Comparison of ENCODE assay signal across 20 cellular contexts in genomic region chr10:107740962-107741690, GRCh38.
DNase-seq lines count a peak whose midpoint lies in the region; ATAC-seq, FAIRE-seq and TF ChIP-seq lines count a peak whose summit lies in the region.
"Had no signal": no experiment of that assay in that cellular context is flagged by ENCODE, and none has a peak within 500 bp of the region (broad histone marks: within the 10 kb centered on the region; RNA-seq: fewer than 3 reads in every experiment).

No MANE protein-coding gene starts in this region.

- H3F3A ChIP-seq in Loucy (ENCODE audit: low read depth), result no peaks in the 10 kb centered on the region

- H3K4me1 Mint-ChIP-seq in astrocyte (ENCODE audit: low read depth, unreplicated experiment), result no peaks in the 10 kb centered on the region
- H3K4me1 Mint-ChIP-seq in activated CD4-positive, alpha-beta T cell treated with anti-CD3 and anti-CD28 coated beads, Interleukin-2, amount 10 ng/mL, durations not matched to agents 24 days and 14 days, result no peaks in the 10 kb centered on the region
- no peaks in the 10 kb centered on the region for H3K4me1 Mint-ChIP-seq in activated CD4-positive, alpha-beta T cell treated with anti-CD3 and anti-CD28 coated beads, Interleukin-2, amount 10 ng/mL, durations not matched to agents 7 days and 5 days
- H3K4me1 Mint-ChIP-seq: natural killer cell had no signal

- H3K4me2 ChIP-seq in Loucy (ENCODE audit: low read depth, low read length, poor library complexity, severe bottlenecking) (peak overlapping the region; percentile 16), astrocyte (ENCODE audit: low read length) (peak overlapping the region; percentile 60)

- CTCF ChIA-PET in activated CD4-positive, alpha-beta T cell treated with anti-CD3 and anti-CD28 coated beads, Interleukin-2, amount 10 ng/mL, durations not matched to agents 7 days and 5 days (lab: Charles Lee), result no interaction called here

- no peaks in the 10 kb centered on the region for H3K79me2 ChIP-seq in Loucy (ENCODE audit: insufficient read depth, low read length)
- no peaks in the 10 kb centered on the region for H3K79me2 ChIP-seq in astrocyte (ENCODE audit: insufficient read depth, low read length)

- no peaks in the 10 kb centered on the region for H3K9me3 ChIP-seq in Loucy (ENCODE audit: insufficient read depth, low read depth, low read length)
- no peaks in the 10 kb centered on the region for H3K9me3 ChIP-seq in astrocyte (ENCODE audit: insufficient read depth, low read depth, low read length)
- H3K9me3 ChIP-seq: tibial nerve had no signal

- no peaks in the 10 kb centered on the region for H3K9me3 Mint-ChIP-seq in astrocyte (ENCODE audit: unreplicated experiment)
- H3K9me3 Mint-ChIP-seq in activated CD4-positive, alpha-beta T cell treated with anti-CD3 and anti-CD28 coated beads, Interleukin-2, amount 10 ng/mL, durations not matched to agents 24 days and 14 days, result peaks cover 18% of the 10 kb centered on the region
- peaks cover 12% of the 10 kb centered on the region for H3K9me3 Mint-ChIP-seq in activated CD4-positive, alpha-beta T cell treated with anti-CD3 and anti-CD28 coated beads, Interleukin-2, amount 10 ng/mL, durations not matched to agents 7 days and 5 days

- H3K4me1 ChIP-seq in Loucy (ENCODE audit: insufficient read depth, low read length, poor library complexity, severe bottlenecking) (no peaks in the 10 kb centered on the region), astrocyte (ENCODE audit: insufficient read depth, low read length) (no peaks in the 10 kb centered on the region), foreskin keratinocyte (no peaks in the 10 kb centered on the region)

- H3K27me3 Mint-ChIP-seq in astrocyte (ENCODE audit: low read depth, unreplicated experiment), result no peaks in the 10 kb centered on the region
- H3K27me3 Mint-ChIP-seq in activated CD4-positive, alpha-beta T cell treated with anti-CD3 and anti-CD28 coated beads, Interleukin-2, amount 10 ng/mL, durations not matched to agents 24 days and 14 days, result no peaks in the 10 kb centered on the region
- H3K27me3 Mint-ChIP-seq in activated CD4-positive, alpha-beta T cell treated with anti-CD3 and anti-CD28 coated beads, Interleukin-2, amount 10 ng/mL, durations not matched to agents 7 days and 5 days, result no peaks in the 10 kb centered on the region

- ATAC-seq in foreskin keratinocyte, result no peak
- ATAC-seq: left ventricle myocardium superior, natural killer cell had no signal

- H3K4me3 ChIP-seq in Loucy (ENCODE audit: low read length, poor library complexity, severe bottlenecking) (peak overlapping the region; percentile 7), astrocyte (ENCODE audit: insufficient read depth, low read depth, low read length) (no peak overlapping the region)
- H3K4me3 ChIP-seq: cardiac muscle cell, tibial nerve had no signal

- peak; percentile 58 for DNase-seq in EH (ENCODE audit: low read depth)
- DNase-seq in astrocyte (ENCODE audit: low read depth), result peak; percentile 22
- peak; percentile 6 for DNase-seq in kidney tubule cell (ENCODE audit: low spot score)
- no peak for DNase-seq in activated T-cell treated with anti-CD3 and anti-CD28 coated beads, Interleukin-2, amount 50 U/mL, for 48 hours
- DNase-seq in activated CD4-positive, alpha-beta T cell treated with anti-CD3 and anti-CD28 coated beads, Interleukin-2, amount 10 ng/mL, durations not matched to agents 24 days and 14 days, result no peak
- DNase-seq in foreskin keratinocyte, result no peak
- DNase-seq in activated CD4-positive, alpha-beta T cell treated with anti-CD3 and anti-CD28 coated beads, Interleukin-2, amount 10 ng/mL, durations not matched to agents 7 days and 5 days, result no peak
- DNase-seq: activated naive CD4-positive, alpha-beta T cell; C1 segment of cervical spinal cord; DND-41; hypothalamus; left ventricle myocardium superior; natural killer cell; NCI-H2029; NCI-H774; Right ventricle myocardium superior; stimulated activated CD4-positive, alpha-beta T cell treated with anti-CD3 and anti-CD28 coated beads, Interleukin-2, amount 100 ng/mL, for 24 hours had no signal

- H3K36me3 ChIP-seq in Loucy (ENCODE audit: insufficient read depth, low read length) (no peaks in the 10 kb centered on the region), astrocyte (ENCODE audit: insufficient read depth, low read length) (no peaks in the 10 kb centered on the region)
- H3K36me3 ChIP-seq: cardiac muscle cell, tibial nerve had no signal

- H3K36me3 Mint-ChIP-seq in astrocyte (ENCODE audit: low read depth, unreplicated experiment), result no peaks in the 10 kb centered on the region
- H3K36me3 Mint-ChIP-seq in activated CD4-positive, alpha-beta T cell treated with anti-CD3 and anti-CD28 coated beads, Interleukin-2, amount 10 ng/mL, durations not matched to agents 24 days and 14 days (ENCODE audit: low read depth), result no peaks in the 10 kb centered on the region
- no peaks in the 10 kb centered on the region for H3K36me3 Mint-ChIP-seq in activated CD4-positive, alpha-beta T cell treated with anti-CD3 and anti-CD28 coated beads, Interleukin-2, amount 10 ng/mL, durations not matched to agents 7 days and 5 days (ENCODE audit: low read depth)
- H3K36me3 Mint-ChIP-seq: natural killer cell had no signal

- H3K27ac ChIP-seq in astrocyte (ENCODE audit: low read depth, low read length), result peak overlapping the region; percentile 28
- no peak overlapping the region for H3K27ac ChIP-seq in foreskin keratinocyte
- H3K27ac ChIP-seq: cardiac muscle cell, tibial nerve had no signal

- no peak overlapping the region for H2AFZ ChIP-seq in Loucy (ENCODE audit: low read length)
- no peak overlapping the region for H2AFZ ChIP-seq in astrocyte (ENCODE audit: low read depth, low read length)

- no peaks in the 10 kb centered on the region for H3K9me2 ChIP-seq in Loucy (replicated peaks; ENCODE audit: low read depth, low read length)

- no peaks in the 10 kb centered on the region for H3K27me3 ChIP-seq in Loucy (ENCODE audit: insufficient read depth, low read length, poor library complexity, severe bottlenecking)
- no peaks in the 10 kb centered on the region for H3K27me3 ChIP-seq in astrocyte (ENCODE audit: insufficient read depth, low read length)
- H3K27me3 ChIP-seq in foreskin keratinocyte, result no peaks in the 10 kb centered on the region
- H3K27me3 ChIP-seq: cardiac muscle cell, tibial nerve had no signal

- H4K20me1 ChIP-seq in Loucy (ENCODE audit: insufficient read depth, low read length, poor library complexity, severe bottlenecking) (no peaks in the 10 kb centered on the region), astrocyte (ENCODE audit: insufficient read depth, low read length) (no peaks in the 10 kb centered on the region)

- intact Hi-C loops in activated CD4-positive, alpha-beta T cell treated with anti-CD3 and anti-CD28 coated beads, Interleukin-2, amount 10 ng/mL, durations not matched to agents 24 days and 14 days (cut with micrococcal nuclease), result no loop called here

- peak; percentile 47 for FAIRE-seq in astrocyte (lab: Jason Lieb, UNC)

- no peak overlapping the region for H3K4me3 Mint-ChIP-seq in astrocyte (ENCODE audit: unreplicated experiment)
- H3K4me3 Mint-ChIP-seq in activated CD4-positive, alpha-beta T cell treated with anti-CD3 and anti-CD28 coated beads, Interleukin-2, amount 10 ng/mL, durations not matched to agents 24 days and 14 days, result no peak overlapping the region
- H3K4me3 Mint-ChIP-seq in activated CD4-positive, alpha-beta T cell treated with anti-CD3 and anti-CD28 coated beads, Interleukin-2, amount 10 ng/mL, durations not matched to agents 7 days and 5 days, result no peak overlapping the region
- H3K4me3 Mint-ChIP-seq: natural killer cell had no signal

- no peak for TF ChIP-seq CTCF in Loucy (conservative IDR thresholded peaks at IDR 0.05; ENCODE audit: low read length)
- no peak for TF ChIP-seq CTCF in astrocyte (IDR thresholded peaks at IDR 0.05; ENCODE audit: insufficient read depth, low read depth, low read length)
- no peak for TF ChIP-seq CTCF in foreskin keratinocyte (conservative IDR thresholded peaks at IDR 0.05)

- H3K9ac ChIP-seq in Loucy (ENCODE audit: low read depth, low read length, poor library complexity, severe bottlenecking), result no peak overlapping the region
- H3K9ac ChIP-seq in astrocyte (ENCODE audit: low read length), result no peak overlapping the region

- POLR2A ChIA-PET in activated CD4-positive, alpha-beta T cell treated with anti-CD3 and anti-CD28 coated beads, Interleukin-2, amount 10 ng/mL, durations not matched to agents 7 days and 5 days (lab: Charles Lee), result no interaction called here

- no peak overlapping the region for H3K27ac Mint-ChIP-seq in astrocyte (ENCODE audit: unreplicated experiment)
- no peak overlapping the region for H3K27ac Mint-ChIP-seq in activated CD4-positive, alpha-beta T cell treated with anti-CD3 and anti-CD28 coated beads, Interleukin-2, amount 10 ng/mL, durations not matched to agents 24 days and 14 days
- H3K27ac Mint-ChIP-seq in activated CD4-positive, alpha-beta T cell treated with anti-CD3 and anti-CD28 coated beads, Interleukin-2, amount 10 ng/mL, durations not matched to agents 7 days and 5 days, result no peak overlapping the region
- H3K27ac Mint-ChIP-seq: natural killer cell had no signal

Comparison
In these comparisons a context has a peak if more than half of its experiments do, and no peak if none do; other contexts are left out.
1. DNase-seq: peak in EH (single experiment), astrocyte (single experiment) and kidney tubule cell (single experiment); none in activated T-cell treated with anti-CD3 and anti-CD28 coated beads, Interleukin-2, amount 50 U/mL, for 48 hours (0 of 2), activated CD4-positive, alpha-beta T cell treated with anti-CD3 and anti-CD28 coated beads, Interleukin-2, amount 10 ng/mL, durations not matched to agents 24 days and 14 days (single experiment), foreskin keratinocyte (0 of 2) and activated CD4-positive, alpha-beta T cell treated with anti-CD3 and anti-CD28 coated beads, Interleukin-2, amount 10 ng/mL, durations not matched to agents 7 days and 5 days (single experiment).